Comparison of ENCODE assay signal across 9 cellular contexts in the genomic region with DNA sequence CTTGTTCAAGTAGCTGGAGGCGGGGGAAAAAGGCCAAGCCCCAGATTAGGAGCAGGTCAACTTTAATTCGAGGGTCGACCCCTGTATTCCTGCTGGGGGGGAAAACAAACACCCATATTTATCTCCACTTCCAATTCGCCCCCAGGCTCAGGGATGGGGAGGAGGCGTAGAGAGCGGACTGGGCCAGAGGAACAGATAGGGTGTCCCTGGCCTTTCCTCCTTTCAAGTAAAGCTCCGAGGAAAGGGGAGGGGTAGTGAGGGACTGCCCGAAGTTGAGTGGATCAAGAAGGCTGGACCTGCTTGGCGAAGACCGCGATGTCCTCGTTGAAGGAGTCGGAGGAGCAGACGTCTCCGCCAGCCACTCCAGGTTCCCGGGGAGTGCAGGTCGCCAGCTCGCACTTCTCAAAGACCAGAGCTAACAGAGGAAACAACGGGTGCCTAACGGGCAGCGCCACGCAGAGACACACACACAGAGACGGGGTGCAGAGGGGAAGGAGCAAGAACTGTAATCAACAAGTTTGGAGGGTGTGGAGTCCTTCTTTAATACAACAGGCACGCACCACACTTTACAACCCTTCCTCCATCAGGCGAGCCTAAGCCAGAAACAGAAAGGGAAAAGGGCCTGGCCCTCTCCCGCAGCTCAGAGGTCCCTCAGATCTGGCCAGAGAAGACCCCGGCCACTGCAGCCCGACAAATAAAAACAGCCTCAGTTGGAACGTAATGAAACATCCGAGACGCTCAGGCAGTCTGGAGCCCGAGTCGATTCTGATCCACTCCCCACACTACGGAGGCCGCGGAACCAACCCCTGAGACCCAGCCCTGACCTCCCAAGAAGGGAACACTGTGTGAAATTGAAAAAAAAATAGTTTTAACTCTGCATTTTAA. TPM values are rescaled to one million over a fixed set of nuclear protein-coding genes. Genes with fewer than 3 reads are reported as not detected.
DNase-seq lines count a peak whose midpoint lies in the region; ATAC-seq and TF ChIP-seq lines count a peak whose summit lies in the region.
"Had no signal": no experiment of that assay in that cellular context is flagged by ENCODE, and none has a peak within 500 bp of the region (broad histone marks: within the 10 kb centered on the region; RNA-seq: fewer than 3 reads in every experiment).

No MANE protein-coding gene starts in this region.

- WGBS in adrenal gland, 4 donors = 5 to 14% (median 10%) methylated on average over 24 to 36 of the region's 36 CpGs

- H3K36me3 Mint-ChIP-seq in progenitor cell of endocrine pancreas (ENCODE audit: insufficient read depth) (peaks cover 26% of the 10 kb centered on the region), Calu3 (ENCODE audit: insufficient read depth, unreplicated experiment) (peaks cover 66% of the 10 kb centered on the region)
- peaks cover 20% of the 10 kb centered on the region for H3K36me3 Mint-ChIP-seq in stimulated activated effector memory CD8-positive, alpha-beta T cell treated with anti-CD3 and anti-CD28 coated beads, Interleukin-12 subunit alpha, Interleukin-12 subunit beta, amount 100 ng/mL, for 72 hours

- no TSS peak for BruUV-seq in Calu3 (replicated peaks; lab: Mats Ljungman, UMichigan)

- intact Hi-C loops in adrenal gland (cut with DNase I) (loop anchor here in 1 of 2 donors (10.0 kb wide), 1 partner anchor 211 kb away; no protein-coding TSS in a partner anchor), left ventricle myocardium inferior (cut with micrococcal nuclease) (no loop called here), Calu3 (cut with micrococcal nuclease; ENCODE audit: unreplicated experiment) (no loop called here)

- peak overlapping the region; percentile 87 to 98 (median 96) for H3K27ac ChIP-seq in adrenal gland
- H3K27ac ChIP-seq in left ventricle myocardium inferior (replicated peaks) = peak overlapping the region; percentile 97
- H3K27ac ChIP-seq: parathyroid adenoma had no signal

- H3K36me3 ChIP-seq in ES-I3 (ENCODE audit: insufficient read depth, low read length) (no peaks in the 10 kb centered on the region), adrenal gland (replicated peaks in 1 of 2) (peaks cover 0 to 13% of the 10 kb centered on the region in 2 donors), left ventricle myocardium inferior (no peaks in the 10 kb centered on the region)

- H3K9me3 Mint-ChIP-seq in progenitor cell of endocrine pancreas (ENCODE audit: low read depth) (no peaks in the 10 kb centered on the region), Calu3 (ENCODE audit: low read depth, unreplicated experiment) (no peaks in the 10 kb centered on the region)
- no peaks in the 10 kb centered on the region for H3K9me3 Mint-ChIP-seq in stimulated activated effector memory CD8-positive, alpha-beta T cell treated with anti-CD3 and anti-CD28 coated beads, Interleukin-12 subunit alpha, Interleukin-12 subunit beta, amount 100 ng/mL, for 72 hours

- no peak for ATAC-seq in stimulated activated effector memory CD8-positive, alpha-beta T cell treated with anti-CD3 and anti-CD28 coated beads, Interleukin-12 subunit alpha, Interleukin-12 subunit beta, amount 100 ng/mL, for 72 hours
- ATAC-seq in GM21423 (IDR thresholded peaks at IDR 0.05; ENCODE audit: unreplicated experiment) = no peak

- H3K27me3 ChIP-seq in adrenal gland (no peaks in the 10 kb centered on the region), left ventricle myocardium inferior (ENCODE audit: low read depth) (peaks cover 19% of the 10 kb centered on the region)

- DNase-seq in adrenal gland = peak in 6 of 7 donors; percentile 35 to 67 (median 48)
- DNase-seq in left ventricle myocardium inferior = peak; percentile 29
- DNase-seq in progenitor cell of endocrine pancreas (ENCODE audit: low spot score, unreplicated experiment) = no peak
- no peak for DNase-seq in Calu3
- DNase-seq in stimulated activated effector memory CD8-positive, alpha-beta T cell treated with anti-CD3 and anti-CD28 coated beads, Interleukin-12 subunit alpha, Interleukin-12 subunit beta, amount 100 ng/mL, for 72 hours (ENCODE audit: low spot score in 2 of 2) = no peak
- no peak for DNase-seq in NCI-H82 (lab: John Stamatoyannopoulos, UW)

- H3K4me1 ChIP-seq in ES-I3 (ENCODE audit: insufficient read depth, low read length) (peaks cover 25% of the 10 kb centered on the region), adrenal gland (replicated peaks in 1 of 2) (peaks cover 21 to 30% of the 10 kb centered on the region in 2 donors), left ventricle myocardium inferior (peaks cover 80% of the 10 kb centered on the region)
- H3K4me1 ChIP-seq: parathyroid adenoma had no signal

- CTCF ChIA-PET in Calu3 (lab: Charles Lee) = interaction anchor here (0.6 kb wide), 1 partner anchor 147 kb away, joined by 3 read pairs; no protein-coding TSS in a partner anchor

- peak in 1 of 2 donors; percentile 54 for TF ChIP-seq POLR2A in adrenal gland (IDR thresholded peaks at IDR 0.05)

- H3K27ac Mint-ChIP-seq in progenitor cell of endocrine pancreas (peak overlapping the region; percentile 95), Calu3 (ENCODE audit: unreplicated experiment) (no peak overlapping the region)
- no peak overlapping the region for H3K27ac Mint-ChIP-seq in stimulated activated effector memory CD8-positive, alpha-beta T cell treated with anti-CD3 and anti-CD28 coated beads, Interleukin-12 subunit alpha, Interleukin-12 subunit beta, amount 100 ng/mL, for 72 hours

- peaks cover 44% of the 10 kb centered on the region for H3K4me1 Mint-ChIP-seq in progenitor cell of endocrine pancreas (ENCODE audit: low read depth)
- H3K4me1 Mint-ChIP-seq in Calu3 (ENCODE audit: low read depth, unreplicated experiment) = peaks cover 9% of the 10 kb centered on the region
- H3K4me1 Mint-ChIP-seq in stimulated activated effector memory CD8-positive, alpha-beta T cell treated with anti-CD3 and anti-CD28 coated beads, Interleukin-12 subunit alpha, Interleukin-12 subunit beta, amount 100 ng/mL, for 72 hours = peaks cover 40% of the 10 kb centered on the region

- H3K9me3 ChIP-seq in ES-I3 (ENCODE audit: control insufficient read depth, insufficient read depth, low read length) = no peaks in the 10 kb centered on the region
- no peaks in the 10 kb centered on the region for H3K9me3 ChIP-seq in adrenal gland (replicated peaks in 1 of 3)
- no peaks in the 10 kb centered on the region for H3K9me3 ChIP-seq in left ventricle myocardium inferior (replicated peaks)

- peak overlapping the region; percentile 63; the same call in 1 of the 2 replicates for H3K9ac ChIP-seq in ES-I3 (ENCODE audit: low read depth, low read length)
- H3K9ac ChIP-seq: parathyroid adenoma had no signal

- H3K4me3 Mint-ChIP-seq in progenitor cell of endocrine pancreas (ENCODE audit: low read depth) (peak overlapping the region; percentile 92), Calu3 (ENCODE audit: low read depth, unreplicated experiment) (no peak overlapping the region)
- H3K4me3 Mint-ChIP-seq in stimulated activated effector memory CD8-positive, alpha-beta T cell treated with anti-CD3 and anti-CD28 coated beads, Interleukin-12 subunit alpha, Interleukin-12 subunit beta, amount 100 ng/mL, for 72 hours = no peak overlapping the region

- no peak for TF ChIP-seq CTCF in adrenal gland (IDR thresholded peaks at IDR 0.05)
- TF ChIP-seq CTCF in left ventricle myocardium inferior (IDR thresholded peaks at IDR 0.05; ENCODE audit: borderline replicate concordance) = no peak
- TF ChIP-seq CTCF in progenitor cell of endocrine pancreas (IDR thresholded peaks at IDR 0.05; ENCODE audit: unreplicated experiment) = no peak
- TF ChIP-seq CTCF in Calu3 (IDR thresholded peaks at IDR 0.05; ENCODE audit: unreplicated experiment) = no peak

- H3K27me3 Mint-ChIP-seq in progenitor cell of endocrine pancreas = no peaks in the 10 kb centered on the region
- no peaks in the 10 kb centered on the region for H3K27me3 Mint-ChIP-seq in Calu3 (ENCODE audit: unreplicated experiment)

- H3K4me3 ChIP-seq in adrenal gland (peak overlapping the region; percentile 44 to 73 (median 52)), left ventricle myocardium inferior (peak overlapping the region; percentile 76)

RNA-seq across cellular contexts. Expression of gene MEIS2, which starts 4.1 kb away (rescaled TPM):
- total RNA-seq in adrenal gland (100 to 1,000 TPM in 3 of 8 donors, 10 to 100 TPM in 5; 45.0 to 139 (median 76.1) TPM), left ventricle myocardium inferior (36.0 TPM), progenitor cell of endocrine pancreas (133 and 143 TPM in 2 replicates), Calu3 (2022) (23.1 and 24.5 TPM in 2 replicates)
- 10 to 100 TPM; 36.2 to 75.3 (median 38.4) TPM for polyA plus RNA-seq in adrenal gland

Comparison
In these comparisons a context has a peak if more than half of its experiments do, and no peak if none do; other contexts are left out.
1. DNase-seq: peak in adrenal gland (6 of 7) and left ventricle myocardium inferior (single experiment); none in progenitor cell of endocrine pancreas (single experiment), Calu3 (single experiment), stimulated activated effector memory CD8-positive, alpha-beta T cell treated with anti-CD3 and anti-CD28 coated beads, Interleukin-12 subunit alpha, Interleukin-12 subunit beta, amount 100 ng/mL, for 72 hours (0 of 2) and NCI-H82 (single experiment).